ENCODE assay signal across 13 cellular contexts in genomic region chr1:211331011-211331709, GRCh38. TPM values are rescaled to one million over a fixed set of nuclear protein-coding genes. Genes with fewer than 3 reads are reported as not detected.
DNase-seq lines count a peak whose midpoint lies in the region; ATAC-seq and TF ChIP-seq lines count a peak whose summit lies in the region.
"Had no signal": no experiment of that assay in that cellular context is flagged by ENCODE, and none has a peak within 500 bp of the region (broad histone marks: within the 10 kb centered on the region; RNA-seq: fewer than 3 reads in every experiment).

No MANE protein-coding gene starts in this region.

- H3K9me3 ChIP-seq in Karpas-422 (ENCODE audit: low read length), result no peaks in the 10 kb centered on the region
- H3K9me3 ChIP-seq in tibial artery, result no peaks in the 10 kb centered on the region

- H2AFZ ChIP-seq in Karpas-422 (ENCODE audit: low read length), result no peak overlapping the region

- intact Hi-C loops in tibial artery (cut with DNase I; ENCODE audit: low total_unique reads), result no loop called here

- H3K36me3 Mint-ChIP-seq in natural killer cell treated with Interleukin-12 subunit alpha and Interleukin-12 subunit beta and Interleukin-15 and Interleukin-18, amount 100 ng/mL, for 72 hours, result no peaks in the 10 kb centered on the region

- peaks cover 77% of the 10 kb centered on the region in 2 donors for H3K4me1 Mint-ChIP-seq in natural killer cell treated with Interleukin-12 subunit alpha and Interleukin-12 subunit beta and Interleukin-15 and Interleukin-18, amount 100 ng/mL, for 72 hours (ENCODE audit: low read depth in 2 of 2)

- peak; percentile 74 for DNase-seq in DMS53 (lab: John Stamatoyannopoulos, UW)
- DNase-seq in DMS53 treated with DMSO at 0.1 percent for 48 hours (lab: John Stamatoyannopoulos, UW; ENCODE audit: unreplicated experiment), result no peak
- DNase-seq in Karpas-422, result no peak
- DNase-seq in astrocyte of the cerebellum (ENCODE audit: low read depth), result peak; percentile 52
- DNase-seq in natural killer cell treated with Interleukin-12 subunit alpha and Interleukin-12 subunit beta and Interleukin-15 and Interleukin-18, amount 100 ng/mL, for 72 hours (ENCODE audit: low spot score), result no peak
- no peak for DNase-seq in tibial artery
- DNase-seq in C1 segment of cervical spinal cord (lab: John Stamatoyannopoulos, UW), result no peak
- no peak for DNase-seq in NCI-H1092 treated with DMSO at 0.1 percent for 48 hours (lab: John Stamatoyannopoulos, UW)
- DNase-seq: DMS 273 treated with DMSO at 0.1 percent for 48 hours, KBM-7, midbrain had no signal

- peaks cover 78% of the 10 kb centered on the region for H3K4me1 ChIP-seq in Karpas-422 (ENCODE audit: low read length)
- peaks cover 0 to 75% (median 57%) of the 10 kb centered on the region in 4 donors for H3K4me1 ChIP-seq in tibial artery

- peaks cover 56% of the 10 kb centered on the region for H3K79me2 ChIP-seq in Karpas-422 (ENCODE audit: low read length)

- peak overlapping the region; percentile 96 to 98 for H3K27ac Mint-ChIP-seq in natural killer cell treated with Interleukin-12 subunit alpha and Interleukin-12 subunit beta and Interleukin-15 and Interleukin-18, amount 100 ng/mL, for 72 hours

- ATAC-seq in natural killer cell treated with Interleukin-12 subunit alpha and Interleukin-12 subunit beta and Interleukin-15 and Interleukin-18, amount 100 ng/mL, for 72 hours, result no peak
- ATAC-seq: HCT116 had no signal

- H3K4me2 ChIP-seq in Karpas-422 (ENCODE audit: low read depth, low read length, poor library complexity, severe bottlenecking), result peak overlapping the region; percentile 88

- H3K36me3 ChIP-seq in Karpas-422 (ENCODE audit: insufficient read depth, low read length), result no peaks in the 10 kb centered on the region
- no peaks in the 10 kb centered on the region for H3K36me3 ChIP-seq in tibial artery

- no peak overlapping the region for H3K9ac ChIP-seq in Karpas-422 (ENCODE audit: low read length)

- H3K27me3 Mint-ChIP-seq in natural killer cell treated with Interleukin-12 subunit alpha and Interleukin-12 subunit beta and Interleukin-15 and Interleukin-18, amount 100 ng/mL, for 72 hours, result no peaks in the 10 kb centered on the region

- no peaks in the 10 kb centered on the region for H4K20me1 ChIP-seq in Karpas-422 (ENCODE audit: insufficient read depth, low read depth, low read length)

- H3K9me2 ChIP-seq in Karpas-422 (replicated peaks; ENCODE audit: insufficient read depth, low read length), result no peaks in the 10 kb centered on the region

- in situ Hi-C loops in astrocyte of the cerebellum (cut with HindIII; ENCODE audit: low sequenced_read_pairs), result loop anchor here (25.0 kb wide), 2 partner anchors 181 to 306 kb away; no protein-coding TSS in a partner anchor

- H3K4me3 Mint-ChIP-seq in natural killer cell treated with Interleukin-12 subunit alpha and Interleukin-12 subunit beta and Interleukin-15 and Interleukin-18, amount 100 ng/mL, for 72 hours, result peak overlapping the region; percentile 85

- H3K4me3 ChIP-seq in Karpas-422 (ENCODE audit: low read length) (no peak overlapping the region), astrocyte of the cerebellum (ENCODE audit: low read depth, low read length) (no peak overlapping the region), tibial artery (no peak overlapping the region)

- H3K27me3 ChIP-seq in Karpas-422 (ENCODE audit: low read length) (no peaks in the 10 kb centered on the region), tibial artery (no peaks in the 10 kb centered on the region)

- H3K27ac ChIP-seq in Karpas-422 (ENCODE audit: low read length) (no peak overlapping the region; the same call in 1 of the 2 replicates), tibial artery (no peak overlapping the region)
- H3K27ac ChIP-seq: 22Rv1 had no signal

- no peak for TF ChIP-seq CTCF in astrocyte of the cerebellum (IDR thresholded peaks at IDR 0.05; ENCODE audit: low read depth, low read length, missing control alignments)
- no peak for TF ChIP-seq CTCF in tibial artery (IDR thresholded peaks at IDR 0.05)

- H3K9me3 Mint-ChIP-seq in natural killer cell treated with Interleukin-12 subunit alpha and Interleukin-12 subunit beta and Interleukin-15 and Interleukin-18, amount 100 ng/mL, for 72 hours, result no peaks in the 10 kb centered on the region

RNA-seq across cellular contexts. Expression of gene TRAF5, which starts 4.5 kb away (rescaled TPM):
- total RNA-seq in Karpas-422 (2014; rRNA removed; shearing (Covaris generic); ENCODE audit: low replicate concordance), result 19.7 and 39.7 TPM in 2 replicates
- 10 to 100 TPM; 27.8 to 46.7 TPM for total RNA-seq in natural killer cell treated with Interleukin-12 subunit alpha and Interleukin-12 subunit beta and Interleukin-15 and Interleukin-18, amount 100 ng/mL, for 72 hours

Comparison
In these comparisons a context has a peak if more than half of its experiments do, and no peak if none do; other contexts are left out.
1. DNase-seq: peak in DMS53 (single experiment) and astrocyte of the cerebellum (single experiment); none in DMS53 treated with DMSO at 0.1 percent for 48 hours (single experiment), Karpas-422 (single experiment), natural killer cell treated with Interleukin-12 subunit alpha and Interleukin-12 subunit beta and Interleukin-15 and Interleukin-18, amount 100 ng/mL, for 72 hours (single experiment), tibial artery (0 of 2), C1 segment of cervical spinal cord (0 of 14) and NCI-H1092 treated with DMSO at 0.1 percent for 48 hours (single experiment).